ENCODE assay signal across 26 cellular contexts in the genomic region with DNA sequence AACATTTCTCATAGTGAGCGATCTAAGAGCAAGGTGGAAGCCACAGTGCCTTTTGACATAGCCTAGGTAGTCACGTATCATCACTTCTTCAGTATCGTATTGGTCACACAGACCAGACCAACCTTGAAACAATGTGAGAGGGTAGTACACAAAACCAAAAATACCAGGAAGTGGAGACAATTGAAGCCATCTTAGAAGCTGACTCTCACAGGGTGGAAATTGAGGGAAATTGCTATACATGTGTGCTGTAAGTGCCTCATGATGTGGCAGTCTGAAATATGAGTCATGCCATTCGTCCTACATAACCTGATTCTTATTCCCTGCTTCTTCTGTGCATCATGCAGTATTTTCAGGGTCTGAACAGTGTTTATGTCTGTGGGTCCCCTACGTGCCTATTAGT.
"Had no signal": no experiment of that assay in that cellular context is flagged by ENCODE, and none has a peak within 500 bp of the region (broad histone marks: within the 10 kb centered on the region; RNA-seq: fewer than 3 reads in every experiment).

No MANE protein-coding gene starts in this region.

- H3K4me3 ChIP-seq: adrenal gland, Peyer's patch, SJSA1 had no signal

- ATAC-seq: SK-N-SH treated with all-trans-retinoic acid at 6 μM for 48 hours had no signal

- H3K4me3 Mint-ChIP-seq: activated B cell treated with CpG ODN at 0.5 μM for 24 hours; activated CD4-positive, alpha-beta memory T cell treated with anti-CD3 and anti-CD28 coated beads, Interleukin-2, amount 10 ng/mL, durations not matched to agents 7 days and 5 days; activated naive CD8-positive, alpha-beta T cell had no signal

- H3K9ac ChIP-seq: KMS-11 had no signal

- H3K27me3 ChIP-seq: adrenal gland, Peyer's patch, SJSA1 had no signal

- H3K9me3 ChIP-seq: adrenal gland, Peyer's patch, SJSA1 had no signal

- H3K4me2 ChIP-seq: KMS-11 had no signal

- DNase-seq: activated B cell treated with CpG ODN at 0.5 μM for 24 hours; activated CD4-positive, alpha-beta memory T cell treated with anti-CD3 and anti-CD28 coated beads, Interleukin-2, amount 10 ng/mL, durations not matched to agents 7 days and 5 days; activated CD4-positive, alpha-beta T cell treated with anti-CD3 and anti-CD28 coated beads for 1 hour; activated CD4-positive, alpha-beta T cell treated with anti-CD3 and anti-CD28 coated beads, Interleukin-2, amount 50 U/mL, for 1 hour; activated effector memory CD4-positive, alpha-beta T cell treated with Interleukin-2 at 50 U/mL for 16 hours; activated naive CD4-positive, alpha-beta T cell; activated T-cell treated with anti-CD3 and anti-CD28 coated beads for 4 hours; adrenal gland; anterior cingulate cortex; NCI-H1092 treated with DMSO at 0.1 percent for 48 hours; NCI-H1417 treated with DMSO at 0.1 percent for 48 hours; NCI-H1694; NCI-H2029; NCI-H2107; NCI-H2171 treated with DMSO at 0.1 percent for 48 hours; NCI-H226; NCI-H510A; NCI-H526 treated with DMSO at 0.1 percent for 48 hours; NCI-H82; Peyer's patch; SHP77; SW 1271 had no signal

- H3K4me1 ChIP-seq: Peyer's patch, SJSA1 had no signal

- H3K27ac Mint-ChIP-seq: activated B cell treated with CpG ODN at 0.5 μM for 24 hours; activated CD4-positive, alpha-beta memory T cell treated with anti-CD3 and anti-CD28 coated beads, Interleukin-2, amount 10 ng/mL, durations not matched to agents 7 days and 5 days; activated naive CD8-positive, alpha-beta T cell had no signal

- H3K27ac ChIP-seq: adrenal gland, KMS-11, Peyer's patch, SJSA1 had no signal

- H3K4me1 Mint-ChIP-seq: activated B cell treated with CpG ODN at 0.5 μM for 24 hours; activated CD4-positive, alpha-beta memory T cell treated with anti-CD3 and anti-CD28 coated beads, Interleukin-2, amount 10 ng/mL, durations not matched to agents 7 days and 5 days had no signal

- H3K27me3 Mint-ChIP-seq: activated B cell treated with CpG ODN at 0.5 μM for 24 hours; activated CD4-positive, alpha-beta memory T cell treated with anti-CD3 and anti-CD28 coated beads, Interleukin-2, amount 10 ng/mL, durations not matched to agents 7 days and 5 days; activated naive CD8-positive, alpha-beta T cell had no signal

- H3K9me3 Mint-ChIP-seq: activated B cell treated with CpG ODN at 0.5 μM for 24 hours; activated CD4-positive, alpha-beta memory T cell treated with anti-CD3 and anti-CD28 coated beads, Interleukin-2, amount 10 ng/mL, durations not matched to agents 7 days and 5 days had no signal
